24 cellular contexts compared by ENCODE assay signal in genomic region chr15:57731543-57732103, GRCh38.
"Had no signal": no experiment of that assay in that cellular context is flagged by ENCODE, and none has a peak within 500 bp of the region (broad histone marks: within the 10 kb centered on the region; RNA-seq: fewer than 3 reads in every experiment).

No MANE protein-coding gene starts in this region.

- H3K4me3 ChIP-seq: dorsolateral prefrontal cortex, left lung, pancreas, sigmoid colon, spleen, thoracic aorta, upper lobe of right lung had no signal

- H3K4me1 Mint-ChIP-seq: activated naive CD8-positive, alpha-beta T cell treated with anti-CD3 and anti-CD28 coated beads, Interleukin-2, amount 50 U/mL, for 24 hours; memory B cell; stimulated activated memory B cell treated with anti-CD40 and anti-IgM and Interleukin-4, amounts not matched to agents 10 μg/mL and 1 μg/mL and 100 μg/mL, for 72 hours had no signal

- H3K27me3 Mint-ChIP-seq: activated naive CD4-positive, alpha-beta T cell treated with anti-CD3 and anti-CD28 coated beads, Interleukin-2, amount 10 ng/mL, durations not matched to agents 7 days and 5 days; activated naive CD8-positive, alpha-beta T cell treated with anti-CD3 and anti-CD28 coated beads, Interleukin-2, amount 50 U/mL, for 24 hours; brain; memory B cell; naive thymus-derived CD4-positive, alpha-beta T cell; stimulated activated memory B cell treated with anti-CD40 and anti-IgM and Interleukin-4, amounts not matched to agents 10 μg/mL and 1 μg/mL and 100 μg/mL, for 72 hours; T-cell had no signal

- ATAC-seq: activated naive CD8-positive, alpha-beta T cell treated with anti-CD3 and anti-CD28 coated beads, Interleukin-2, amount 50 U/mL, for 24 hours; naive thymus-derived CD4-positive, alpha-beta T cell; stimulated activated memory B cell treated with anti-CD40 and anti-IgM and Interleukin-4, amounts not matched to agents 10 μg/mL and 1 μg/mL and 100 μg/mL, for 72 hours; T-cell had no signal

- H3K36me3 ChIP-seq: left lung, pancreas, sigmoid colon, spleen, thoracic aorta, upper lobe of right lung had no signal

- H3K4me3 Mint-ChIP-seq: activated naive CD4-positive, alpha-beta T cell treated with anti-CD3 and anti-CD28 coated beads, Interleukin-2, amount 10 ng/mL, durations not matched to agents 7 days and 5 days; activated naive CD8-positive, alpha-beta T cell treated with anti-CD3 and anti-CD28 coated beads, Interleukin-2, amount 50 U/mL, for 24 hours; brain; memory B cell; naive thymus-derived CD4-positive, alpha-beta T cell; stimulated activated memory B cell treated with anti-CD40 and anti-IgM and Interleukin-4, amounts not matched to agents 10 μg/mL and 1 μg/mL and 100 μg/mL, for 72 hours; T-cell had no signal

- DNase-seq: activated CD4-positive, CD25-positive, alpha-beta regulatory T cell treated with anti-CD3 and anti-CD28 coated beads, Interleukin-2, amount 50 U/mL, for 72 hours; activated CD8-positive, alpha-beta memory T cell treated with anti-CD3 and anti-CD28 coated beads for 24 hours; activated CD8-positive, alpha-beta memory T cell treated with anti-CD3 and anti-CD28 coated beads, Interleukin-2, amount 50 U/mL, for 48 hours; activated effector memory CD4-positive, alpha-beta T cell treated with Interleukin-2 at 50 U/mL for 16 hours; activated naive CD4-positive, alpha-beta T cell treated with anti-CD3 and anti-CD28 coated beads, Interleukin-2, amount 10 ng/mL, durations not matched to agents 7 days and 5 days; activated naive CD8-positive, alpha-beta T cell treated with anti-CD3 and anti-CD28 coated beads, Interleukin-2, amount 50 U/mL, for 24 hours; activated T-cell treated with anti-CD3 and anti-CD28 coated beads, Interleukin-2, amount 50 U/mL, for 48 hours; dorsolateral prefrontal cortex; foreskin fibroblast; kidney; left lung; naive thymus-derived CD4-positive, alpha-beta T cell; pancreas; sigmoid colon; spleen; stimulated activated CD4-positive, alpha-beta T cell treated with anti-CD3 and anti-CD28 coated beads, Interleukin-4, amount 100 ng/mL, for 4 hours; T-cell; T-helper 9 cell; upper lobe of right lung had no signal

- H3K9me3 ChIP-seq: left lung, pancreas, sigmoid colon, thoracic aorta, upper lobe of right lung had no signal

- H3K27me3 ChIP-seq: dorsolateral prefrontal cortex, left lung, pancreas, sigmoid colon, spleen, upper lobe of right lung had no signal

- H3K36me3 Mint-ChIP-seq: activated naive CD4-positive, alpha-beta T cell treated with anti-CD3 and anti-CD28 coated beads, Interleukin-2, amount 10 ng/mL, durations not matched to agents 7 days and 5 days; brain had no signal

- H3K4me1 ChIP-seq: left lung had no signal

- FAIRE-seq: colon, kidney, pancreas had no signal

- H3K27ac Mint-ChIP-seq: activated naive CD4-positive, alpha-beta T cell treated with anti-CD3 and anti-CD28 coated beads, Interleukin-2, amount 10 ng/mL, durations not matched to agents 7 days and 5 days; activated naive CD8-positive, alpha-beta T cell treated with anti-CD3 and anti-CD28 coated beads, Interleukin-2, amount 50 U/mL, for 24 hours; memory B cell; stimulated activated memory B cell treated with anti-CD40 and anti-IgM and Interleukin-4, amounts not matched to agents 10 μg/mL and 1 μg/mL and 100 μg/mL, for 72 hours; T-cell had no signal

- H3K27ac ChIP-seq: dorsolateral prefrontal cortex, left lung, pancreas, sigmoid colon, spleen, thoracic aorta, upper lobe of right lung had no signal

- H3K9me3 Mint-ChIP-seq: activated naive CD4-positive, alpha-beta T cell treated with anti-CD3 and anti-CD28 coated beads, Interleukin-2, amount 10 ng/mL, durations not matched to agents 7 days and 5 days; activated naive CD8-positive, alpha-beta T cell treated with anti-CD3 and anti-CD28 coated beads, Interleukin-2, amount 50 U/mL, for 24 hours; memory B cell; stimulated activated memory B cell treated with anti-CD40 and anti-IgM and Interleukin-4, amounts not matched to agents 10 μg/mL and 1 μg/mL and 100 μg/mL, for 72 hours; T-cell had no signal
